ENCODE assay signal across 8 cellular contexts in genomic region chr17:59221159-59221847, GRCh38. TPM values are rescaled to one million over a fixed set of nuclear protein-coding genes. Genes with fewer than 3 reads are reported as not detected.
A peak's percentile ranks its signal among the peaks of the same experiment; 100 is the strongest.
DNase-seq lines count a peak whose midpoint lies in the region; ATAC-seq and TF ChIP-seq lines count a peak whose summit lies in the region.

No MANE protein-coding gene starts in this region.

- H3K9me3 Mint-ChIP-seq in endodermal cell (no peaks in the 10 kb centered on the region), neural progenitor cell (no peaks in the 10 kb centered on the region)

- H4K20me1 ChIP-seq in GM23248 (ENCODE audit: insufficient read depth) = no peaks in the 10 kb centered on the region
- no peaks in the 10 kb centered on the region for H4K20me1 ChIP-seq in neural progenitor cell (ENCODE audit: low read depth)

- H3K27ac Mint-ChIP-seq in endodermal cell (peak overlapping the region; percentile 98), neural progenitor cell (peak overlapping the region; percentile 92)

- in situ Hi-C loops in GM23248 (cut with MboI) = no loop called here

- H2AFZ ChIP-seq in GM23248 (peak overlapping the region; percentile 100), neural progenitor cell (replicated peaks) (peak overlapping the region; percentile 87)

- H3K9ac ChIP-seq in GM23248 (peak overlapping the region; percentile 71), endodermal cell (ENCODE audit: extremely low read depth, low read length, poor library complexity, severe bottlenecking) (peak overlapping the region; percentile 88), neural progenitor cell (peak overlapping the region; percentile 59)

- WGBS in GM23248 (ENCODE audit: low coverage in 1 of 2, low lambda C conversion rate in 2 of 2, missing lambda C conversion rate in 2 of 2), 2 experiments = 13 to 15% methylated on average over 17 of the region's 17 CpGs
- 11 to 13% methylated on average over 12 to 15 of the region's 17 CpGs for WGBS in endodermal cell (ENCODE audit: insufficient coverage in 1 of 2, insufficient read length in 1 of 2), 2 experiments

- peak overlapping the region; percentile 97 for H3K4me2 ChIP-seq in GM23248 (ENCODE audit: unreplicated experiment)
- H3K4me2 ChIP-seq in neural progenitor cell = peak overlapping the region; percentile 77

- DNase-seq in GM23248 (peak; percentile 15), OCI-M1 (lab: John Stamatoyannopoulos, UW) (peak; percentile 51), endodermal cell (no peak), neural progenitor cell (ENCODE audit: low spot score) (no peak), ecto neural progenitor cell (ENCODE audit: low spot score) (no peak), NCI-H2029 (lab: John Stamatoyannopoulos, UW) (no peak)

- peaks cover 6% of the 10 kb centered on the region for H3K36me3 Mint-ChIP-seq in endodermal cell (ENCODE audit: low read depth)
- H3K36me3 Mint-ChIP-seq in neural progenitor cell = peaks cover 7% of the 10 kb centered on the region

- H3K4me3 ChIP-seq in GM23248 (peak overlapping the region; percentile 99), endodermal cell (ENCODE audit: low read length) (peak overlapping the region; percentile 97), neural progenitor cell (peak overlapping the region; percentile 74)

- no peak overlapping the region for H3K27ac ChIP-seq in GM23248
- H3K27ac ChIP-seq in endodermal cell (ENCODE audit: low read depth, low read length) = no peak overlapping the region
- no peak overlapping the region for H3K27ac ChIP-seq in neural progenitor cell

- H3K9me3 ChIP-seq in GM23248 (ENCODE audit: low read depth) = no peaks in the 10 kb centered on the region
- no peaks in the 10 kb centered on the region for H3K9me3 ChIP-seq in endodermal cell (ENCODE audit: control insufficient read depth, low read length)
- H3K9me3 ChIP-seq in neural progenitor cell (ENCODE audit: low read depth) = no peaks in the 10 kb centered on the region

- H3F3A ChIP-seq in GM23248 (ENCODE audit: insufficient read depth) = peaks cover 2% of the 10 kb centered on the region; the same call in 1 of the 2 replicates
- peaks cover 21% of the 10 kb centered on the region for H3F3A ChIP-seq in neural progenitor cell (ENCODE audit: low read depth)

- no peaks in the 10 kb centered on the region for H3K9me2 ChIP-seq in GM23248 (ENCODE audit: insufficient read depth)

- H3K36me3 ChIP-seq in GM23248 (ENCODE audit: low read depth) (no peaks in the 10 kb centered on the region), endodermal cell (ENCODE audit: control insufficient read depth, insufficient read depth, low read length) (peaks cover 5% of the 10 kb centered on the region), neural progenitor cell (no peaks in the 10 kb centered on the region)

- H3K4me1 ChIP-seq in GM23248 (ENCODE audit: insufficient read depth) = peaks cover 5% of the 10 kb centered on the region
- peaks cover 3% of the 10 kb centered on the region for H3K4me1 ChIP-seq in endodermal cell (ENCODE audit: control insufficient read depth, insufficient read depth, low read length)
- H3K4me1 ChIP-seq in neural progenitor cell = peaks cover 12% of the 10 kb centered on the region

- H3K4me1 Mint-ChIP-seq in endodermal cell = peaks cover 7% of the 10 kb centered on the region
- H3K4me1 Mint-ChIP-seq in neural progenitor cell = peaks cover 10% of the 10 kb centered on the region

- no peaks in the 10 kb centered on the region for H3K79me2 ChIP-seq in GM23248 (ENCODE audit: insufficient read depth)
- H3K79me2 ChIP-seq in neural progenitor cell (ENCODE audit: low read depth) = peaks cover 18% of the 10 kb centered on the region

- H3K27me3 ChIP-seq in GM23248 (replicated peaks; ENCODE audit: insufficient read depth) (no peaks in the 10 kb centered on the region), endodermal cell (ENCODE audit: control insufficient read depth, insufficient read depth, low read length, poor library complexity, severe bottlenecking) (no peaks in the 10 kb centered on the region), neural progenitor cell (no peaks in the 10 kb centered on the region)

- H3K4me3 Mint-ChIP-seq in endodermal cell (peak overlapping the region; percentile 99), neural progenitor cell (peak overlapping the region; percentile 95)

- no peak for ATAC-seq in GM21619 (IDR thresholded peaks at IDR 0.05; ENCODE audit: unreplicated experiment)
- ATAC-seq in HG03045 (IDR thresholded peaks at IDR 0.05; ENCODE audit: unreplicated experiment) = no peak

- H3K27me3 Mint-ChIP-seq in endodermal cell (ENCODE audit: insufficient read depth) (no peaks in the 10 kb centered on the region), neural progenitor cell (ENCODE audit: insufficient read depth, low read depth) (peaks cover 2% of the 10 kb centered on the region)

- TF ChIP-seq CTCF in endodermal cell (conservative IDR thresholded peaks at IDR 0.05) (no peak), neural progenitor cell (IDR thresholded peaks at IDR 0.05) (no peak)

RNA-seq across cellular contexts. Expression of gene GDPD1, which starts 1.0 kb away (rescaled TPM):
- 2.3 and 3.7 TPM in 2 replicates for total RNA-seq in GM23248 (2014; rRNA removed; shearing (Covaris generic))
- polyA plus RNA-seq in GM23248 (2016; fragmentation: Nextera tagmentation; extraction: Ambion mirVana) = 0.40 and 0.86 TPM in 2 replicates
- 10 to 100 TPM; 23.2 to 42.1 TPM for total RNA-seq in endodermal cell
- 13.6 TPM for polyA plus RNA-seq in endodermal cell (2013, experiment 1 of 2)
- 12.4 TPM for polyA plus RNA-seq in endodermal cell (2013, experiment 2 of 2)
- 13.6 and 17.8 TPM in 2 replicates for total RNA-seq in neural progenitor cell (ENCODE audit: low replicate concordance)

RNA-seq across cellular contexts. Expression of gene SMG8, which starts 11.5 kb away (rescaled TPM):
- total RNA-seq in GM23248 (2014; rRNA removed; shearing (Covaris generic)) = 19.7 and 21.1 TPM in 2 replicates
- polyA plus RNA-seq in GM23248 (2016; fragmentation: Nextera tagmentation; extraction: Ambion mirVana) = 14.6 and 14.7 TPM in 2 replicates
- 10 to 100 TPM; 22.5 to 24.0 TPM for total RNA-seq in endodermal cell
- 21.1 TPM for polyA plus RNA-seq in endodermal cell (2013, experiment 1 of 2)
- polyA plus RNA-seq in endodermal cell (2013, experiment 2 of 2) = 19.5 TPM
- 20.8 and 24.0 TPM in 2 replicates for total RNA-seq in neural progenitor cell (ENCODE audit: low replicate concordance)

Comparison
In these comparisons a context has a peak if more than half of its experiments do, and no peak if none do; other contexts are left out.
1. DNase-seq: peak in GM23248 (single experiment) and OCI-M1 (single experiment); none in endodermal cell (single experiment), neural progenitor cell (single experiment), ecto neural progenitor cell (single experiment) and NCI-H2029 (single experiment).
2. Peak in every context shown above with its lines, with median percentiles within 50 percentile points of each other: H3K4me3 ChIP-seq and H3K9ac ChIP-seq.